In the genomic region with DNA sequence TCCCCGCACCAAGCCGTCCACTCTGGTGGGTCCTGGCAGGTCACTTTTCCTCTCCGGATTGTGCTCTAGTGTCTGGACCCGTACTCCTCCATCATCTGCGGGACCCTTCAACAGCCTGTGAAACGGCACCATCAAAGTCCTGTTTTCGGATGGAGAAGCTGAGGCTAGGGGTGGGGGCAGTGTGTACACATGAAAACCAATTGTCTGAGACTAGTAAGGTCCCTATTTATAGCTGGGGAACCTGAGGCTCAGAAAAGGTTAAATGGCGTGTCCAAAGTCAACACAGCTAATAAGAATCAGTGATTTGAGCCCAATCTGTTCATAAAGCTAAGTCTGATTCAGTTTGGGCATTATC, we compare ENCODE assay signal across 9 cellular contexts. TPM values are rescaled to one million over a fixed set of nuclear protein-coding genes. Genes with fewer than 3 reads are reported as not detected.
DNase-seq lines count a peak whose midpoint lies in the region; ATAC-seq and TF ChIP-seq lines count a peak whose summit lies in the region.
"Had no signal": no experiment of that assay in that cellular context is flagged by ENCODE, and none has a peak within 500 bp of the region (broad histone marks: within the 10 kb centered on the region; RNA-seq: fewer than 3 reads in every experiment).

No MANE protein-coding gene starts in this region.

- H3K9me3 ChIP-seq in ES-I3 (ENCODE audit: control insufficient read depth, insufficient read depth, low read length): no peaks in the 10 kb centered on the region
- no peaks in the 10 kb centered on the region for H3K9me3 ChIP-seq in gastroesophageal sphincter
- no peaks in the 10 kb centered on the region for H3K9me3 ChIP-seq in sigmoid colon

- H3K4me3 Mint-ChIP-seq in T-cell: peak overlapping the region; percentile 64 to 69 (median 69)

- peak overlapping the region in 3 of 4 donors; percentile 72 to 82 (median 74) for H3K27ac ChIP-seq in gastroesophageal sphincter
- peak overlapping the region; percentile 43 to 76 (median 68) for H3K27ac ChIP-seq in sigmoid colon

- no peak for TF ChIP-seq CTCF in gastroesophageal sphincter (IDR thresholded peaks at IDR 0.05)
- TF ChIP-seq CTCF in sigmoid colon (IDR thresholded peaks at IDR 0.05): no peak

- H3K4me1 ChIP-seq in ES-I3 (ENCODE audit: insufficient read depth, low read length): peaks cover 5% of the 10 kb centered on the region
- H3K4me1 ChIP-seq in gastroesophageal sphincter: peaks cover 0 to 40% (median 7%) of the 10 kb centered on the region in 3 donors
- H3K4me1 ChIP-seq in sigmoid colon: peaks cover 0 to 23% (median 14%) of the 10 kb centered on the region in 4 donors

- H3K27ac Mint-ChIP-seq in T-cell: no peak overlapping the region

- POLR2A ChIA-PET in T-cell (lab: Charles Lee): no interaction called here

- no peaks in the 10 kb centered on the region for H3K36me3 Mint-ChIP-seq in T-cell

- H3K27me3 ChIP-seq in gastroesophageal sphincter (peaks cover 28% of the 10 kb centered on the region), sigmoid colon (peaks cover 6 to 25% (median 8%) of the 10 kb centered on the region in 3 donors)

- WGBS in gastroesophageal sphincter (ENCODE audit: low coverage in 1 of 2), 2 donors: 19 to 40% methylated on average over 4 to 6 of the region's 8 CpGs
- 30 to 49% methylated on average over 8 of the region's 8 CpGs for WGBS in sigmoid colon, 2 donors

- TF ChIP-seq POLR2A in gastroesophageal sphincter (IDR thresholded peaks at IDR 0.05) (no peak), sigmoid colon (IDR thresholded peaks at IDR 0.05) (no peak)

- intact Hi-C loops in sigmoid colon (cut with DNase I): loop anchor here (10.0 kb wide), 2 partner anchors 226 to 466 kb away; partner anchors contain the start of genes EMSY and WNT11

- TF ChIP-seq EP300 in gastroesophageal sphincter (IDR thresholded peaks at IDR 0.05): no peak
- no peak for TF ChIP-seq EP300 in sigmoid colon (IDR thresholded peaks at IDR 0.05)

- no peak for ATAC-seq in T-cell (replicated peaks in 1 of 4)
- no peak for ATAC-seq in gastroesophageal sphincter
- ATAC-seq in GM18861 (IDR thresholded peaks at IDR 0.05; ENCODE audit: unreplicated experiment): no peak
- ATAC-seq in GM18909 (IDR thresholded peaks at IDR 0.05; ENCODE audit: poor library complexity, unreplicated experiment): no peak
- no peak for ATAC-seq in HG03095 (IDR thresholded peaks at IDR 0.05; ENCODE audit: unreplicated experiment)

- peaks cover 23 to 52% (median 28%) of the 10 kb centered on the region in 3 donors for H3K4me1 Mint-ChIP-seq in T-cell

- H3K36me3 ChIP-seq in ES-I3 (ENCODE audit: insufficient read depth, low read length): no peaks in the 10 kb centered on the region
- H3K36me3 ChIP-seq in gastroesophageal sphincter: no peaks in the 10 kb centered on the region
- H3K36me3 ChIP-seq in sigmoid colon: no peaks in the 10 kb centered on the region

- DNase-seq in T-cell (no peak), sigmoid colon (no peak)
- DNase-seq in activated CD8-positive, alpha-beta memory T cell treated with anti-CD3 and anti-CD28 coated beads for 24 hours: no peak

- H3K27me3 Mint-ChIP-seq in T-cell: peaks cover 27 to 28% of the 10 kb centered on the region in 2 donors

- peak overlapping the region in 1 of 2 donors; percentile 68 for H3K4me3 ChIP-seq in gastroesophageal sphincter
- H3K4me3 ChIP-seq in sigmoid colon: peak overlapping the region; percentile 31 to 57 (median 49)

- CTCF ChIA-PET in T-cell (lab: Charles Lee): interaction anchor here in 1 of 2 donors (1.1 kb wide), 1 partner anchor 464 kb away, joined by 3 read pairs; no protein-coding TSS in a partner anchor

- H3K9ac ChIP-seq in ES-I3 (ENCODE audit: low read depth, low read length): peak overlapping the region; percentile 66; the same call in 1 of the 2 replicates

- H3K9me3 Mint-ChIP-seq in T-cell: no peaks in the 10 kb centered on the region

RNA-seq across cellular contexts. Expression of gene LRRC32, which starts 0.7 kb away (rescaled TPM):
- total RNA-seq in T-cell (1 to 10 TPM in 3 of 5 donors, under 1 TPM in 2; 0.77 to 3.6 (median 2.2) TPM), gastroesophageal sphincter (10 to 100 TPM; 22.7 to 37.6 (median 31.1) TPM), sigmoid colon (10 to 100 TPM in 3 of 4 donors, 1 to 10 TPM in 1; 6.4 to 30.7 (median 16.2) TPM)
- 10 to 100 TPM in 1 of 3 donors, 1 to 10 TPM in 1, under 1 TPM in 1; 0.69 to 18.3 (median 1.8) TPM for polyA plus RNA-seq in sigmoid colon
- polyA plus RNA-seq: keratinocyte had no signal
